ENCODE assay signal across 10 cellular contexts in the genomic region with DNA sequence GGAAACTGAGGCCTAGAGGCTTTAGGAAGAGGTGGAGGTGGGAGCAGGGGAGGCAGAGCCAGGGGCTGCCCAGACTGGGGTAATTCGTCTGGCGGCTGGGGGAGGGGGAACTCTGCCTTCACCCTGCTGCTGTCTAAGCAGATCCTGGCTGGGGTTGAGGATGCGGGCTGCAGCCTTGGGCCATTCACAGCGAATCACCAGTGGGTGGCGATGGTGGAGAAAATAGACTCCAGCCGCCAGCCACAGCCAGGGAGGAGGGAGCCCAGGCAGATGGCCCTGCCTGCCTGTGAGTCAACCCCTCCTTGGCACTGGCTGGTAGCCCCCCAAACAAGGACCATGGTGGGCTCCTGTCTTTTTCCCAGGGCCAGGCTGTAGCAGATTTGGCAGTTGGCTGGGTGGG. TPM values are rescaled to one million over a fixed set of nuclear protein-coding genes. Genes with fewer than 3 reads are reported as not detected.
DNase-seq lines count a peak whose midpoint lies in the region; ATAC-seq and TF ChIP-seq lines count a peak whose summit lies in the region.
"Had no signal": no experiment of that assay in that cellular context is flagged by ENCODE, and none has a peak within 500 bp of the region (broad histone marks: within the 10 kb centered on the region; RNA-seq: fewer than 3 reads in every experiment).

No MANE protein-coding gene starts in this region.

- H3K27ac Mint-ChIP-seq in chondrocyte (ENCODE audit: unreplicated experiment): no peak overlapping the region
- H3K27ac Mint-ChIP-seq in osteocyte (ENCODE audit: unreplicated experiment): no peak overlapping the region

- H3K4me3 Mint-ChIP-seq in chondrocyte (ENCODE audit: unreplicated experiment) (no peak overlapping the region), osteocyte (ENCODE audit: unreplicated experiment) (no peak overlapping the region)

- ATAC-seq in GM21381 (IDR thresholded peaks at IDR 0.05; ENCODE audit: unreplicated experiment) (no peak), GM18520 (IDR thresholded peaks at IDR 0.05; ENCODE audit: unreplicated experiment) (no peak)

- DNase-seq in DMS 273 (lab: John Stamatoyannopoulos, UW; ENCODE audit: unreplicated experiment): peak; percentile 88
- no peak for DNase-seq in DMS 273 treated with DMSO at 0.1 percent for 48 hours (lab: John Stamatoyannopoulos, UW)
- DNase-seq in NCI-H1930 (lab: John Stamatoyannopoulos, UW): peak; percentile 20 to 26
- no peak for DNase-seq in chondrocyte (ENCODE audit: low spot score)
- no peak for DNase-seq in osteocyte (ENCODE audit: extremely low spot score, unreplicated experiment)
- DNase-seq in cortex of kidney (lab: John Stamatoyannopoulos, UW): no peak
- DNase-seq: stimulated activated CD4-positive, alpha-beta T cell treated with anti-CD3 and anti-CD28 coated beads, Interleukin-1b, Interleukin-23, amount 100 ng/mL, for 48 hours had no signal

- peaks cover 20% of the 10 kb centered on the region for H3K27me3 Mint-ChIP-seq in chondrocyte (ENCODE audit: low read depth)
- peaks cover 31% of the 10 kb centered on the region for H3K27me3 Mint-ChIP-seq in osteocyte (ENCODE audit: unreplicated experiment)

- peak; percentile 66 for TF ChIP-seq CTCF in chondrocyte (IDR thresholded peaks at IDR 0.05)
- peak; percentile 30 for TF ChIP-seq CTCF in osteocyte (IDR thresholded peaks at IDR 0.05)

- H3K4me1 Mint-ChIP-seq in chondrocyte (ENCODE audit: low read depth) (peaks cover 18% of the 10 kb centered on the region), osteocyte (ENCODE audit: unreplicated experiment) (peaks cover 24% of the 10 kb centered on the region)

- H3K9me3 Mint-ChIP-seq in chondrocyte (ENCODE audit: low read depth) (no peaks in the 10 kb centered on the region), osteocyte (ENCODE audit: unreplicated experiment) (no peaks in the 10 kb centered on the region)

- H3K36me3 Mint-ChIP-seq in chondrocyte (ENCODE audit: low read depth) (no peaks in the 10 kb centered on the region), osteocyte (ENCODE audit: unreplicated experiment) (no peaks in the 10 kb centered on the region)

RNA-seq across cellular contexts. Expression of a gene that starts 41.7 kb away (rescaled TPM):
- total RNA-seq in chondrocyte (not detected in 3 replicates), osteocyte (0.31 TPM in 1 of 2 replicates, not detected in the other)
- total RNA-seq: T-helper 1 cell treated with Interleukin-12 subunit alpha and Interleukin-12 subunit beta and Interleukin-4 antibody, amounts not matched to agents 30 ng/mL and 1 ng/mL, for 36 hours had no signal

Comparison
In these comparisons a context has a peak if more than half of its experiments do, and no peak if none do; other contexts are left out.
1. DNase-seq: peak in DMS 273 (single experiment) and NCI-H1930 (2 of 2); none in DMS 273 treated with DMSO at 0.1 percent for 48 hours (single experiment), chondrocyte (single experiment), osteocyte (single experiment) and cortex of kidney (single experiment).